Comparison of ENCODE assay signal across 2 cellular contexts in the genomic region with DNA sequence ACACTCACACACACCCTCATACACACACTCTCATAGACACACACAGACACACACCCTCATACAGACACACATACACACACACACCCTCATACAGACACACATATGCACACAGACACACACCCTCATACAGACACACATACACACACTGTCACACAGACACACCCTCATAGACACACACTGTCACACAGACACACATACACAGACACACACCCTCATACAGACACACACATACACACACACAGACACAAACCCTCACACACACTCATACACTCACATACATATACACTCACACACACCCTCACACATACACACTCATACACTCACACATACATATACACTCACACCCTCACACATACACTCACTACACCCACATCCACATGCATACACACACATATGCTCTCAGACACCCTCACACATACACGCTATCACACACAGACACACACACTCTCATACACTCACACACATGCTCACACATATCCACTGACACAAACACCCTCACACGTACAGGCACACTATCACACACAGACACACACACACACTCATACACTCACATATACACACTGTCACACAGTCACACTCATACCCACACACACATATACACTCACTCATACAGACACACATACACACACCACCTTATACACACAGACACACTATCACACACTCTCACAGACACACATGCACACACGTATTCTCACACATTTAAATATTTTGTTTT.
TF ChIP-seq lines count a peak whose summit lies in the region.

No MANE protein-coding gene starts in this region.

TF ChIP-seq in GM12891, 5 proteins besides CTCF, POLR2A, EP300 and RAD21:
- no peak for TF ChIP-seq POU2F2 (IDR thresholded peaks at IDR 0.05; ENCODE audit: low read depth, low read length)
- TF ChIP-seq TAF1 (IDR thresholded peaks at IDR 0.05; ENCODE audit: low read depth, low read length): no peak
- no peak for TF ChIP-seq POLR2AphosphoS5 (IDR thresholded peaks at IDR 0.05; ENCODE audit: low read depth, low read length)
- TF ChIP-seq SPI1 (IDR thresholded peaks at IDR 0.05; ENCODE audit: low read depth, low read length): no peak
- no peak for TF ChIP-seq PAX5 (IDR thresholded peaks at IDR 0.05; ENCODE audit: insufficient read depth, low read length, severe bottlenecking)

TF ChIP-seq in IMR-90, 13 proteins besides CTCF, POLR2A, EP300 and RAD21:
- TF ChIP-seq SMC3 (IDR thresholded peaks at IDR 0.05; ENCODE audit: low read depth, low read length): no peak
- no peak for TF ChIP-seq RCOR1 (IDR thresholded peaks at IDR 0.05; ENCODE audit: insufficient replicate concordance, low read length)
- TF ChIP-seq CHD1 (IDR thresholded peaks at IDR 0.05; ENCODE audit: low read depth, low read length): no peak
- no peak for TF ChIP-seq RFX5 (IDR thresholded peaks at IDR 0.05; ENCODE audit: low read depth, low read length)
- no peak for TF ChIP-seq MXI1 (IDR thresholded peaks at IDR 0.05; ENCODE audit: borderline replicate concordance, low read depth, low read length)
- no peak for TF ChIP-seq NFE2L2 (IDR thresholded peaks at IDR 0.05; ENCODE audit: low read depth, low read length)
- TF ChIP-seq ELK1 (IDR thresholded peaks at IDR 0.05; ENCODE audit: borderline replicate concordance, low read depth, low read length): no peak
- TF ChIP-seq MAFK (IDR thresholded peaks at IDR 0.05; ENCODE audit: low read depth, low read length): no peak
